1 cellular context compared by ENCODE assay signal in the genomic region with DNA sequence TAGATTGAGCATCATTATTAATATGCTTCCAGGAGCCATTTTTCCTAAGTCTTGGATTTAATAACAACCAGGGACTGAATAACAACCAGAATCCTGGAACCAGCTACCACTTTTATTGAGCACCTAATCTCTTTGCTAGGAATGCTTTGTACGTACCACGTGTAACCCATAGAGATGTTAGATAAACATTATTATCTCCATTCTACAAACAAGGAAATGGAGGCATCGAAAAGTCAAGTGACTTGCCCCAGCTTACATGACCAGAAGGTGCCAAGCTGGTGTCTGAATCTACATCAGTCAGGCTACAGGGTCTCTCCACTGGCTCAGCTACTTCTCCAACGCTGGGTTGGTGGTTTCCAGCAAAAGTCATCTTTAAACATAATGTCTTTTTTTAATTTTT.
TF ChIP-seq lines count a peak whose summit lies in the region.

No MANE protein-coding gene starts in this region.

TF ChIP-seq in IMR-90, 13 proteins besides CTCF, POLR2A, EP300 and RAD21 (continued from another document):
- TF ChIP-seq, protein P1, sequence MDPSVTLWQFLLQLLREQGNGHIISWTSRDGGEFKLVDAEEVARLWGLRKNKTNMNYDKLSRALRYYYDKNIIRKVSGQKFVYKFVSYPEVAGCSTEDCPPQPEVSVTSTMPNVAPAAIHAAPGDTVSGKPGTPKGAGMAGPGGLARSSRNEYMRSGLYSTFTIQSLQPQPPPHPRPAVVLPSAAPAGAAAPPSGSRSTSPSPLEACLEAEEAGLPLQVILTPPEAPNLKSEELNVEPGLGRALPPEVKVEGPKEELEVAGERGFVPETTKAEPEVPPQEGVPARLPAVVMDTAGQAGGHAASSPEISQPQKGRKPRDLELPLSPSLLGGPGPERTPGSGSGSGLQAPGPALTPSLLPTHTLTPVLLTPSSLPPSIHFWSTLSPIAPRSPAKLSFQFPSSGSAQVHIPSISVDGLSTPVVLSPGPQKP (IDR thresholded peaks at IDR 0.05; ENCODE audit: borderline replicate concordance, low read depth, low read length) = no peak
- no peak for TF ChIP-seq MAFK (IDR thresholded peaks at IDR 0.05; ENCODE audit: low read depth, low read length)
- TF ChIP-seq SMC3 (IDR thresholded peaks at IDR 0.05; ENCODE audit: low read depth, low read length) = no peak
- TF ChIP-seq RFX5 (IDR thresholded peaks at IDR 0.05; ENCODE audit: low read depth, low read length) = no peak
